ENCODE assay signal across 32 cellular contexts in genomic region chr12:98803468-98804209, GRCh38.
DNase-seq lines count a peak whose midpoint lies in the region; ATAC-seq, FAIRE-seq and TF ChIP-seq lines count a peak whose summit lies in the region.
"Had no signal": no experiment of that assay in that cellular context is flagged by ENCODE, and none has a peak within 500 bp of the region (broad histone marks: within the 10 kb centered on the region; RNA-seq: fewer than 3 reads in every experiment).

No MANE protein-coding gene starts in this region.

- DNase-seq in BJ (ENCODE audit: low read depth) (no peak), LHCN-M2 (ENCODE audit: low read depth) (peak; percentile 4), endodermal cell (peak; percentile 33), NCI-H526 (lab: John Stamatoyannopoulos, UW) (no peak), D721Med (ENCODE audit: insufficient read length, low spot score) (no peak)
- no peak for DNase-seq in activated CD4-positive, alpha-beta T cell treated with anti-CD3 and anti-CD28 coated beads for 1 hour
- DNase-seq: activated CD4-positive, alpha-beta T cell treated with anti-CD3 and anti-CD28 coated beads, Interleukin-2, amount 10 ng/mL, durations not matched to agents 24 days and 14 days; activated effector memory CD4-positive, alpha-beta T cell treated with anti-CD3 and anti-CD28 coated beads, Interleukin-2, amount 50 U/mL, for 16 hours; Caco-2; DMS79 treated with DMSO at 0.1 percent for 48 hours; effector memory CD8-positive, alpha-beta T cell; heart right ventricle; KG1; left ventricle myocardium superior; mesendoderm; MG63; NCI-H1930; NCI-H2227 treated with DMSO at 0.1 percent for 48 hours; NCI-H526 treated with DMSO at 0.1 percent for 48 hours; Peyer's patch; stimulated activated naive CD8-positive, alpha-beta T cell treated with anti-CD3 and anti-CD28 coated beads, Interleukin-15, Interleukin-2, amounts not matched to agents 100 U/mL and 50 U/mL, for 24 hours; T-helper 9 cell; testis; WERI-Rb-1 had no signal

- 93 to 94% methylated on average over 3 to 6 of the region's 6 CpGs for WGBS in endodermal cell (ENCODE audit: insufficient coverage in 1 of 2, insufficient read length in 1 of 2), 2 experiments

- ATAC-seq in activated CD4-positive, CD25-positive, alpha-beta regulatory T cell treated with anti-CD3 and anti-CD28 coated beads, Interleukin-2, amount 50 U/mL, for 24 hours = no peak
- ATAC-seq: effector memory CD8-positive, alpha-beta T cell; heart right ventricle; left ventricle myocardium superior; stimulated activated naive CD8-positive, alpha-beta T cell treated with anti-CD3 and anti-CD28 coated beads, Interleukin-15, Interleukin-2, amounts not matched to agents 100 U/mL and 50 U/mL, for 24 hours had no signal

- no peak overlapping the region for H3K9ac ChIP-seq in endodermal cell (ENCODE audit: extremely low read depth, low read length, poor library complexity, severe bottlenecking)

- no peaks in the 10 kb centered on the region for H3K27me3 Mint-ChIP-seq in endodermal cell (ENCODE audit: insufficient read depth)

- CTCF ChIA-PET in BJ (lab: Yijun Ruan, JAX) = interaction anchor here (0.7 to 0.9 kb wide), 3 partner anchors 18 to 106 kb away, joined by 3 read pairs; no protein-coding TSS in a partner anchor

- H3K4me1 ChIP-seq in endodermal cell (ENCODE audit: control insufficient read depth, insufficient read depth, low read length) = no peaks in the 10 kb centered on the region
- H3K4me1 ChIP-seq: heart right ventricle, Peyer's patch, right atrium auricular region, testis had no signal

- H3K27ac ChIP-seq in 22Rv1 (no peak overlapping the region), endodermal cell (ENCODE audit: low read depth, low read length) (no peak overlapping the region)
- H3K27ac ChIP-seq: coronary artery, heart right ventricle, Peyer's patch, right atrium auricular region, testis, WERI-Rb-1 had no signal

- POLR2A ChIA-PET in BJ (lab: Charles Lee) = no interaction called here

- no peak overlapping the region for H3K27ac Mint-ChIP-seq in endodermal cell
- H3K27ac Mint-ChIP-seq: activated CD4-positive, alpha-beta T cell treated with anti-CD3 and anti-CD28 coated beads, Interleukin-2, amount 10 ng/mL, durations not matched to agents 24 days and 14 days; activated naive CD8-positive, alpha-beta T cell; CD14-positive monocyte; effector memory CD8-positive, alpha-beta T cell had no signal

- peaks cover 4% of the 10 kb centered on the region for H3K36me3 Mint-ChIP-seq in endodermal cell (ENCODE audit: low read depth)
- H3K36me3 Mint-ChIP-seq: activated naive CD8-positive, alpha-beta T cell; CD14-positive monocyte had no signal

- 0 out of 2 replicates have a peak, but pooled peaks have one; percentile 7 for TF ChIP-seq CTCF in 22Rv1 (IDR thresholded peaks at IDR 0.05)
- TF ChIP-seq CTCF in BJ (IDR thresholded peaks at IDR 0.05; ENCODE audit: insufficient read depth, low read depth, low read length) = 0 out of 2 replicates have a peak, but pooled peaks have one; percentile 3
- TF ChIP-seq CTCF in endodermal cell (conservative IDR thresholded peaks at IDR 0.05) = no peak
- TF ChIP-seq CTCF in D721Med (IDR thresholded peaks at IDR 0.05; ENCODE audit: insufficient read depth, missing control alignments) = no peak

- no peaks in the 10 kb centered on the region for H3K27me3 ChIP-seq in BJ (ENCODE audit: control insufficient read depth, insufficient read depth, low read length)
- H3K27me3 ChIP-seq in endodermal cell (ENCODE audit: control insufficient read depth, insufficient read depth, low read length, poor library complexity, severe bottlenecking) = no peaks in the 10 kb centered on the region
- H3K27me3 ChIP-seq: Peyer's patch, right atrium auricular region, testis had no signal

- H3K36me3 ChIP-seq in BJ (ENCODE audit: control insufficient read depth, insufficient read depth, low read length) = no peaks in the 10 kb centered on the region
- H3K36me3 ChIP-seq in endodermal cell (ENCODE audit: control insufficient read depth, insufficient read depth, low read length) = peaks cover 12% of the 10 kb centered on the region
- H3K36me3 ChIP-seq: heart right ventricle, MG63, Peyer's patch, right atrium auricular region, WERI-Rb-1 had no signal

- H3K4me3 ChIP-seq in BJ (ENCODE audit: low read depth, low read length) (no peak overlapping the region), endodermal cell (ENCODE audit: low read length) (no peak overlapping the region)
- H3K4me3 ChIP-seq: coronary artery, heart right ventricle, MG63, Peyer's patch, right atrium auricular region, smooth muscle cell, testis had no signal

- H3K4me1 Mint-ChIP-seq in endodermal cell = peaks cover 16% of the 10 kb centered on the region
- H3K4me1 Mint-ChIP-seq: activated CD4-positive, alpha-beta T cell treated with anti-CD3 and anti-CD28 coated beads, Interleukin-2, amount 10 ng/mL, durations not matched to agents 24 days and 14 days; CD14-positive monocyte had no signal

- no peak for FAIRE-seq in D721Med (lab: Jason Lieb, UNC)
- FAIRE-seq: keratinocyte had no signal

- H3K9me3 Mint-ChIP-seq in endodermal cell = no peaks in the 10 kb centered on the region
- H3K9me3 Mint-ChIP-seq: activated CD4-positive, alpha-beta T cell treated with anti-CD3 and anti-CD28 coated beads, Interleukin-2, amount 10 ng/mL, durations not matched to agents 24 days and 14 days; CD14-positive monocyte; effector memory CD8-positive, alpha-beta T cell had no signal

- no peak overlapping the region for H3K4me3 Mint-ChIP-seq in endodermal cell
- H3K4me3 Mint-ChIP-seq: activated CD4-positive, alpha-beta T cell treated with anti-CD3 and anti-CD28 coated beads, Interleukin-2, amount 10 ng/mL, durations not matched to agents 24 days and 14 days; activated naive CD8-positive, alpha-beta T cell; CD14-positive monocyte; effector memory CD8-positive, alpha-beta T cell had no signal

- no peaks in the 10 kb centered on the region for H3K9me3 ChIP-seq in endodermal cell (ENCODE audit: control insufficient read depth, low read length)
- H3K9me3 ChIP-seq: Caco-2, heart right ventricle, MG63, Peyer's patch, right atrium auricular region, testis had no signal

Comparison
In these comparisons a context has a peak if more than half of its experiments do, and no peak if none do; other contexts are left out.
1. CTCF ChIP-seq: peak in 22Rv1 (single experiment) and BJ (single experiment); none in endodermal cell (single experiment) and D721Med (single experiment).
2. DNase-seq: peak in LHCN-M2 (single experiment) and endodermal cell (single experiment); none in BJ (single experiment), NCI-H526 (0 of 2), D721Med (single experiment) and activated CD4-positive, alpha-beta T cell treated with anti-CD3 and anti-CD28 coated beads for 1 hour (single experiment).